1 cellular context compared by ENCODE assay signal in genomic region chr13:51805313-51805712, GRCh38.
TF ChIP-seq lines count a peak whose summit lies in the region.

No MANE protein-coding gene starts in this region.

TF ChIP-seq in GM23338, 12 proteins besides CTCF, POLR2A, EP300 and RAD21 (continued from another document):
- TF ChIP-seq REST (IDR thresholded peaks at IDR 0.05; ENCODE audit: unreplicated experiment): no peak
- no peak for TF ChIP-seq EZH2 (IDR thresholded peaks at IDR 0.05; ENCODE audit: low read depth, unreplicated experiment)
- TF ChIP-seq ZNF114 (CRISPR knock-in tag; IDR thresholded peaks at IDR 0.05): no peak
- no peak for TF ChIP-seq STAT1 (IDR thresholded peaks at IDR 0.05; ENCODE audit: unreplicated experiment)
- TF ChIP-seq ETS1 (IDR thresholded peaks at IDR 0.05): no peak
- no peak for TF ChIP-seq ZNF462 (CRISPR knock-in tag; IDR thresholded peaks at IDR 0.05)
- no peak for TF ChIP-seq JUNB (IDR thresholded peaks at IDR 0.05; ENCODE audit: unreplicated experiment)
- no peak for TF ChIP-seq ZNF331 (CRISPR knock-in tag; IDR thresholded peaks at IDR 0.05; ENCODE audit: low read depth)
- no peak for TF ChIP-seq POLR2AphosphoS5 (IDR thresholded peaks at IDR 0.05; ENCODE audit: low read depth)
- no peak for TF ChIP-seq EZH2phosphoT487 (IDR thresholded peaks at IDR 0.05; ENCODE audit: unreplicated experiment)
